In genomic region chr5:146205499-146206202, GRCh38 we compare ENCODE assay signal across 14 cellular contexts. TPM values are rescaled to one million over a fixed set of nuclear protein-coding genes. Genes with fewer than 3 reads are reported as not detected.
DNase-seq lines count a peak whose midpoint lies in the region; ATAC-seq and TF ChIP-seq lines count a peak whose summit lies in the region.
"Had no signal": no experiment of that assay in that cellular context is flagged by ENCODE, and none has a peak within 500 bp of the region (broad histone marks: within the 10 kb centered on the region; RNA-seq: fewer than 3 reads in every experiment).

No MANE protein-coding gene starts in this region.

- H3K36me3 ChIP-seq in SU-DHL-6 (ENCODE audit: low read length), result no peaks in the 10 kb centered on the region
- H3K36me3 ChIP-seq in iPS-18a (ENCODE audit: control insufficient read depth, low read depth, low read length), result no peaks in the 10 kb centered on the region
- no peaks in the 10 kb centered on the region for H3K36me3 ChIP-seq in left lung

- peaks cover 70% of the 10 kb centered on the region for H3K79me2 ChIP-seq in SU-DHL-6 (ENCODE audit: insufficient read depth, low read length)

- H3K4me1 ChIP-seq in iPS-18a (ENCODE audit: control insufficient read depth, low read depth, low read length) (peaks cover 4% of the 10 kb centered on the region), left lung (peaks cover 6 to 53% of the 10 kb centered on the region in 2 donors)

- H3F3A ChIP-seq in SU-DHL-6 (ENCODE audit: insufficient read depth), result peaks cover 10% of the 10 kb centered on the region; the same call in 1 of the 2 replicates

- POLR2A ChIA-PET in AG04450 (lab: Yijun Ruan, JAX), result no interaction called here

- intact Hi-C loops in left lung (cut with DNase I), result no loop called here
- intact Hi-C loops in posterior vena cava (cut with DNase I), result no loop called here

- no peaks in the 10 kb centered on the region; the same call in 1 of the 2 replicates for H3K9me3 ChIP-seq in AG04450 (ENCODE audit: control insufficient read depth, insufficient read depth, low read length)
- no peaks in the 10 kb centered on the region for H3K9me3 ChIP-seq in SU-DHL-6 (ENCODE audit: insufficient read depth, low read length)
- H3K9me3 ChIP-seq in iPS-18a (ENCODE audit: control insufficient read depth, low read depth, low read length), result no peaks in the 10 kb centered on the region
- H3K9me3 ChIP-seq in left lung, result no peaks in the 10 kb centered on the region

- H2AFZ ChIP-seq in SU-DHL-6 (ENCODE audit: low read depth, low read length, severe bottlenecking), result no peak overlapping the region

- H3K9ac ChIP-seq in SU-DHL-6 (ENCODE audit: low read length), result 0 out of 2 replicates have a peak overlapping the region, but pooled peaks have one; percentile 79
- H3K9ac ChIP-seq in iPS-18a (ENCODE audit: low read length), result no peak overlapping the region

- peak overlapping the region; percentile 89 for H3K4me2 ChIP-seq in SU-DHL-6 (ENCODE audit: low read depth, low read length, poor library complexity, severe bottlenecking)

- ATAC-seq in left lung, result no peak

- no peaks in the 10 kb centered on the region for H3K9me2 ChIP-seq in SU-DHL-6 (replicated peaks; ENCODE audit: insufficient read depth, low read length)

- peak overlapping the region; percentile 89 for H3K4me3 ChIP-seq in AG04450 (ENCODE audit: low read depth, low read length)
- H3K4me3 ChIP-seq in GM08714 (ENCODE audit: low read length), result peak overlapping the region; percentile 86
- peak overlapping the region; percentile 94 for H3K4me3 ChIP-seq in SU-DHL-6 (ENCODE audit: insufficient read depth, low read length, poor library complexity, severe bottlenecking)
- H3K4me3 ChIP-seq in iPS-18a (ENCODE audit: low read length), result peak overlapping the region; percentile 98
- peak overlapping the region in 1 of 2 donors; percentile 79 for H3K4me3 ChIP-seq in left lung

- H4K20me1 ChIP-seq in SU-DHL-6 (ENCODE audit: low read depth, low read length), result 0 out of 2 replicates have a peak, but pooled peaks cover 13% of the 10 kb centered on the region

- TF ChIP-seq CTCF in AG04450 (IDR thresholded peaks at IDR 0.05; ENCODE audit: low read depth, low read length), result no peak
- no peak for TF ChIP-seq CTCF in SU-DHL-6 (IDR thresholded peaks at IDR 0.05; ENCODE audit: insufficient read depth, low read length, poor library complexity, severe bottlenecking)
- TF ChIP-seq CTCF in left lung (IDR thresholded peaks at IDR 0.05), result no peak

- CTCF ChIA-PET in AG04450 (lab: Charles Lee), result no interaction called here

- no peaks in the 10 kb centered on the region for H3K27me3 ChIP-seq in AG04450 (ENCODE audit: control insufficient read depth, insufficient read depth, low read length)
- no peaks in the 10 kb centered on the region for H3K27me3 ChIP-seq in SU-DHL-6 (ENCODE audit: low read length)
- no peaks in the 10 kb centered on the region for H3K27me3 ChIP-seq in iPS-18a (ENCODE audit: control insufficient read depth, insufficient read depth, low read length)
- no peaks in the 10 kb centered on the region for H3K27me3 ChIP-seq in left lung

- H3K27ac ChIP-seq in AG04450 (ENCODE audit: low read depth, low read length) (no peak overlapping the region), SU-DHL-6 (ENCODE audit: low read depth, low read length) (0 out of 2 replicates have a peak overlapping the region, but pooled peaks have one; percentile 1), iPS-18a (ENCODE audit: low read length) (no peak overlapping the region), left lung (no peak overlapping the region)
- H3K27ac ChIP-seq: skin epidermis had no signal

- DNase-seq in AG04450 (ENCODE audit: low read depth, low spot score), result no peak
- no peak for DNase-seq in left lung
- DNase-seq in posterior vena cava (ENCODE audit: low spot score), result no peak
- DNase-seq in D341Med (ENCODE audit: low spot score), result no peak
- no peak for DNase-seq in HK-2 (ENCODE audit: unreplicated experiment)
- DNase-seq: caudate nucleus, DMS 273 treated with DMSO at 0.1 percent for 48 hours, KG1, NCI-H345, SIG-M5 had no signal

RNA-seq across cellular contexts. Expression of gene RBM27, which starts 2.2 kb away (rescaled TPM):
- 14.4 and 16.7 TPM in 2 replicates for polyA plus RNA-seq in AG04450 (2011; rRNA removed)
- 68.3 and 75.4 TPM in 2 replicates for polyA minus RNA-seq in AG04450 (2011; rRNA and poly(A)+ RNA removed)
- 10 to 100 TPM; 12.3 to 15.4 TPM for total RNA-seq in left lung
- total RNA-seq in posterior vena cava, result 10 to 100 TPM; 13.4 to 18.6 TPM

RNA-seq across cellular contexts. Expression of gene LARS1, which starts 23.2 kb away (rescaled TPM):
- polyA plus RNA-seq in AG04450 (2011; rRNA removed), result 30.5 and 37.3 TPM in 2 replicates
- 53.4 and 56.9 TPM in 2 replicates for polyA minus RNA-seq in AG04450 (2011; rRNA and poly(A)+ RNA removed)
- total RNA-seq in left lung (100 to 1,000 TPM in 1 of 2 donors, 10 to 100 TPM in 1; 67.4 to 114 TPM), posterior vena cava (100 to 1,000 TPM in 1 of 2 donors, 10 to 100 TPM in 1; 90.0 to 117 TPM)
